ENCODE assay signal across 10 cellular contexts in the genomic region with DNA sequence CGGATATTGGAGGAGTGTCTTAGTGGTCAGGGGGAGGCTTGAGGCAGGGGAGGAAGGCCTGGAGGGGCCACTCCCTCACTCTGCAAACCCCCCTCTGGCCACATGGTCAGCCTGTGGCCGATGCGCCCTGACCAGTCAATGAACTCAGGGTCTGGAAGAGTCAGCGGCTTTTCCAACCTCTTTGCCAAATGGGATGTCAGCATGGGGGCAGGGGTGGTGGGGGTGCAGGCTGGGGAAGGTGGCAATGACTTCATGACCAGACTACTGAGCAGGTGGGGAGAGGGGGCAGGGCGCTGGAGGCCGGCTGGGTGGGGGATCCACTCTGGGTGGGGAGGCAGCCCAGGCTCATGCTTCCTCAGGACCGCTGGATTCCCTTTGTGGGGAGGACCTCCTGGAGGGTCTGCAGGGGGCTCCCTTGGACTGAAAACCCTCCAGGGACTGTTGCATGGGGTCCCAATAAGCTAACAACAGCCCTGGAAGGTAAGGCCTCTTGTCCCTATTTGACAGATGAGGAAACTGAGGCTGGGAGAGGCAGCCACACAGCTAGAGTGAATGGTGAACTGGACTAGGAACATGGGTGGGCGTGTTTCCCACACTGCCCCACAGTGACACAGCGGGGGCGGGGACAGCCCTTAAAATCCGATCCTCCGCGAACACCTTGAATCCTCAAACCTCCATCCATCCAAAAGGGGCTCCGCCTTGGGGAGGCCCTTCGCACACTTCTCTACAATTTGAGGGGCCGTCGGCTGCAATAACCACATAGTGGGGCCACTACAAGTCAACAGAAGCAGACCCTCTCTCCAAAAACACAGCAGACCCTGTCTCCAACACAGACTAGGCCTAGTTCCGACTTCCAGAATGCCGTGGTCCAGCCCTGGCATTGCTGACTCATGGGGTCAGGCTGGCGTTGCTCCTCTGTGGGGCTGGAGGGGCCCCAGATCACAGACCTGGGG.
DNase-seq lines count a peak whose midpoint lies in the region; ATAC-seq, FAIRE-seq and TF ChIP-seq lines count a peak whose summit lies in the region.
"Had no signal": no experiment of that assay in that cellular context is flagged by ENCODE, and none has a peak within 500 bp of the region (broad histone marks: within the 10 kb centered on the region; RNA-seq: fewer than 3 reads in every experiment).

No MANE protein-coding gene starts in this region.

- peaks cover 39% of the 10 kb centered on the region for H3K4me1 ChIP-seq in CD8-positive, alpha-beta T cell (ENCODE audit: insufficient read depth, low read length)
- H3K4me1 ChIP-seq in Panc1 (ENCODE audit: control insufficient read depth, insufficient read depth, low read length), result peaks cover 65% of the 10 kb centered on the region
- peaks cover 24 to 68% (median 56%) of the 10 kb centered on the region in 9 donors for H3K4me1 ChIP-seq in heart right ventricle
- H3K4me1 ChIP-seq in sigmoid colon, result peaks cover 0 to 60% (median 58%) of the 10 kb centered on the region in 4 donors

- in situ Hi-C loops in Panc1 (cut with HindIII; ENCODE audit: low pct_unique_long_range_greater_than_20kb, low sequenced_read_pairs), result no loop called here

- no peak for ATAC-seq in CD8-positive, alpha-beta T cell
- no peak for ATAC-seq in Panc1
- ATAC-seq in heart right ventricle, result no peak
- no peak for ATAC-seq in HG02852 (IDR thresholded peaks at IDR 0.05; ENCODE audit: unreplicated experiment)
- no peak for ATAC-seq in HG03565 (IDR thresholded peaks at IDR 0.05; ENCODE audit: unreplicated experiment)

- H3K27me3 Mint-ChIP-seq in CD8-positive, alpha-beta T cell (ENCODE audit: low read depth), result no peaks in the 10 kb centered on the region
- H3K27me3 Mint-ChIP-seq: activated naive CD4-positive, alpha-beta T cell treated with anti-CD3 and anti-CD28 coated beads, Interleukin-2, amount 10 ng/mL, durations not matched to agents 7 days and 5 days had no signal

- H3K27ac Mint-ChIP-seq in CD8-positive, alpha-beta T cell, result peak overlapping the region; percentile 66
- H3K27ac Mint-ChIP-seq: activated naive CD4-positive, alpha-beta T cell treated with anti-CD3 and anti-CD28 coated beads, Interleukin-2, amount 10 ng/mL, durations not matched to agents 7 days and 5 days had no signal

- no peak for FAIRE-seq in GM12892 (lab: Jason Lieb, UNC)
- FAIRE-seq: GM12891 had no signal

- no peaks in the 10 kb centered on the region for H3K27me3 ChIP-seq in CD8-positive, alpha-beta T cell (ENCODE audit: insufficient read depth, low read length)
- H3K27me3 ChIP-seq in Panc1 (ENCODE audit: control insufficient read depth, insufficient read depth, low read length) (no peaks in the 10 kb centered on the region), heart right ventricle (no peaks in the 10 kb centered on the region), sigmoid colon (no peaks in the 10 kb centered on the region)

- no peak overlapping the region for H3K27ac ChIP-seq in CD8-positive, alpha-beta T cell (ENCODE audit: low read depth, low read length)
- H3K27ac ChIP-seq in Panc1 (ENCODE audit: low read length), result peak overlapping the region; percentile 87
- peak overlapping the region in 9 of 10 donors; percentile 1 to 88 (median 80) for H3K27ac ChIP-seq in heart right ventricle
- peak overlapping the region; percentile 82 to 92 (median 84) for H3K27ac ChIP-seq in sigmoid colon

- no peak for TF ChIP-seq EP300 in sigmoid colon (IDR thresholded peaks at IDR 0.05)

- H3K4me1 Mint-ChIP-seq in CD8-positive, alpha-beta T cell (ENCODE audit: low read depth), result peaks cover 40% of the 10 kb centered on the region

- no peaks in the 10 kb centered on the region for H3K36me3 Mint-ChIP-seq in CD8-positive, alpha-beta T cell

- H3K4me3 ChIP-seq in CD8-positive, alpha-beta T cell (ENCODE audit: low read depth, low read length), result no peak overlapping the region
- H3K4me3 ChIP-seq in Panc1 (ENCODE audit: low read depth in 2 of 2, low read length in 2 of 2), result no peak overlapping the region
- H3K4me3 ChIP-seq in heart right ventricle, result no peak overlapping the region
- no peak overlapping the region for H3K4me3 ChIP-seq in sigmoid colon

- no peaks in the 10 kb centered on the region for H3K9me3 ChIP-seq in CD8-positive, alpha-beta T cell (ENCODE audit: low read length)
- H3K9me3 ChIP-seq in Panc1 (ENCODE audit: control insufficient read depth, insufficient read depth, low read depth, low read length) (no peaks in the 10 kb centered on the region), heart right ventricle (no peaks in the 10 kb centered on the region), sigmoid colon (no peaks in the 10 kb centered on the region)

- TF ChIP-seq CTCF in CD8-positive, alpha-beta T cell (IDR thresholded peaks at IDR 0.05), result no peak
- TF ChIP-seq CTCF in Panc1 (IDR thresholded peaks at IDR 0.05) (no peak), heart right ventricle (IDR thresholded peaks at IDR 0.05) (no peak), sigmoid colon (IDR thresholded peaks at IDR 0.05) (no peak)

- POLR2A ChIA-PET in CD8-positive, alpha-beta T cell (lab: Charles Lee), result interaction anchor here (2.1 to 5.9 kb wide), 2 partner anchors 81 to 95 kb away, joined by 8 to 76 read pairs; partner anchors contain the start of gene TOB1
- POLR2A ChIA-PET in Panc1 (lab: Charles Lee), result interaction anchor here (0.7 to 3.2 kb wide), 2 partner anchors 81 to 306 kb away, joined by 3 to 30 read pairs; partner anchors contain the start of gene TOB1

- TF ChIP-seq POLR2A in sigmoid colon (IDR thresholded peaks at IDR 0.05) (no peak), GM12892 (IDR thresholded peaks at IDR 0.05; ENCODE audit: low read depth, low read length) (no peak)

- intact Hi-C loops in CD8-positive, alpha-beta T cell (cut with DNase I, micrococcal nuclease), result no loop called here
- intact Hi-C loops in Panc1 (cut with micrococcal nuclease; ENCODE audit: unreplicated experiment) (no loop called here), heart right ventricle (cut with DNase I) (loop anchor here in 3 of 10 donors (2.0 to 5.0 kb wide), 2 partner anchors 85 to 94 kb away; no protein-coding TSS in a partner anchor), sigmoid colon (cut with DNase I) (no loop called here)

- 92 to 93% methylated on average over 20 of the region's 20 CpGs for whole genome bisulfite sequencing in heart right ventricle, 2 donors
- WGBS in sigmoid colon, 2 donors, result 87% methylated on average over 20 of the region's 20 CpGs

- BruUV-seq in Panc1 (replicated peaks; lab: Mats Ljungman, UMichigan), result no TSS peak

- H3K9me3 Mint-ChIP-seq in CD8-positive, alpha-beta T cell, result no peaks in the 10 kb centered on the region
- H3K9me3 Mint-ChIP-seq: activated naive CD4-positive, alpha-beta T cell treated with anti-CD3 and anti-CD28 coated beads, Interleukin-2, amount 10 ng/mL, durations not matched to agents 7 days and 5 days had no signal

- DNase-seq in CD8-positive, alpha-beta T cell, result peak in 1 of 7 experiments; percentile 48
- DNase-seq in Panc1 (ENCODE audit: low read depth, low spot score) (no peak), heart right ventricle (no peak), sigmoid colon (peak; percentile 63), GM12892 (ENCODE audit: insufficient read length) (no peak), NCI-H774 (lab: John Stamatoyannopoulos, UW) (no peak)
- DNase-seq: activated naive CD4-positive, alpha-beta T cell treated with anti-CD3 and anti-CD28 coated beads, Interleukin-2, amount 10 ng/mL, durations not matched to agents 7 days and 5 days had no signal

- CTCF ChIA-PET in CD8-positive, alpha-beta T cell (lab: Charles Lee), result interaction anchor here (1.3 to 23.9 kb wide), 7 partner anchors 9 to 164 kb away, joined by 3 to 761 read pairs (median 7); partner anchors contain the start of gene TOB1
- CTCF ChIA-PET in Panc1 (lab: Charles Lee), result interaction anchor here (0.7 to 3.6 kb wide), 2 partner anchors 20 to 95 kb away, joined by 4 to 33 read pairs; no protein-coding TSS in a partner anchor

- no peak overlapping the region for H3K4me3 Mint-ChIP-seq in CD8-positive, alpha-beta T cell
- H3K4me3 Mint-ChIP-seq: activated naive CD4-positive, alpha-beta T cell treated with anti-CD3 and anti-CD28 coated beads, Interleukin-2, amount 10 ng/mL, durations not matched to agents 7 days and 5 days had no signal

- no peaks in the 10 kb centered on the region for H3K36me3 ChIP-seq in CD8-positive, alpha-beta T cell (ENCODE audit: insufficient read depth, low read length)
- H3K36me3 ChIP-seq in Panc1 (ENCODE audit: control insufficient read depth, insufficient read depth, low read length) (no peaks in the 10 kb centered on the region), heart right ventricle (no peaks in the 10 kb centered on the region), sigmoid colon (no peaks in the 10 kb centered on the region)
